Comparison of ENCODE assay signal across 24 cellular contexts in genomic region chr6:40379811-40380210, GRCh38.
DNase-seq lines count a peak whose midpoint lies in the region; ATAC-seq, FAIRE-seq and TF ChIP-seq lines count a peak whose summit lies in the region.
"Had no signal": no experiment of that assay in that cellular context is flagged by ENCODE, and none has a peak within 500 bp of the region (broad histone marks: within the 10 kb centered on the region; RNA-seq: fewer than 3 reads in every experiment).

No MANE protein-coding gene starts in this region.

- no peak overlapping the region for H2AK5ac ChIP-seq in H1 (ENCODE audit: low read depth, low read length)

- H3K27me3 Mint-ChIP-seq in stimulated activated naive CD8-positive, alpha-beta T cell treated with anti-CD3 and anti-CD28 coated beads, Interleukin-15, Interleukin-2, amounts not matched to agents 100 ng/mL and 50 ng/mL, for 24 hours = no peaks in the 10 kb centered on the region
- H3K27me3 Mint-ChIP-seq in naive thymus-derived CD4-positive, alpha-beta T cell = peaks cover 0 to 8% (median 0%) of the 10 kb centered on the region in 5 donors

- no peak overlapping the region for H2BK12ac ChIP-seq in H1 (ENCODE audit: low read depth, low read length)

- no peak overlapping the region for H3K18ac ChIP-seq in H1 (ENCODE audit: extremely low read depth, low read length)

- no peak overlapping the region for H4K5ac ChIP-seq in H1 (ENCODE audit: insufficient read length, low read depth, low read length)

- H2AFZ ChIP-seq in H1 (ENCODE audit: low read length) = no peak overlapping the region

- H4K20me1 ChIP-seq in H1 (replicated peaks in 1 of 2; ENCODE audit: control insufficient read depth in 1 of 2, insufficient read depth in 2 of 2, low read length in 2 of 2) = no peaks in the 10 kb centered on the region
- H4K20me1 ChIP-seq: BLaER1 treated with 17β-estradiol and CSF1 and Interleukin-3, amounts not matched to agents 10 nM and 100 nM had no signal

- H3K4me3 ChIP-seq in H1 (ENCODE audit: extremely low read depth in 1 of 4, insufficient read depth in 2 of 4, low read depth in 3 of 4, low read length in 4 of 4) = no peak overlapping the region
- no peak overlapping the region for H3K4me3 ChIP-seq in spleen
- no peak overlapping the region for H3K4me3 ChIP-seq in naive thymus-derived CD4-positive, alpha-beta T cell (ENCODE audit: low read length)
- H3K4me3 ChIP-seq: A549; BLaER1 treated with 17β-estradiol and CSF1 and Interleukin-3, amounts not matched to agents 10 nM and 100 nM had no signal

- 0 out of 2 replicates have a peak overlapping the region, but pooled peaks have one; percentile 15 for H2BK20ac ChIP-seq in H1 (ENCODE audit: low read length)

- no peak for TF ChIP-seq EP300 in H1 (IDR thresholded peaks at IDR 0.05; ENCODE audit: borderline replicate concordance in 1 of 2, low read depth in 2 of 2, low read length in 2 of 2)

- no peaks in the 10 kb centered on the region for H3K79me2 ChIP-seq in H1 (ENCODE audit: control insufficient read depth in 1 of 2, insufficient read depth in 2 of 2, low read length in 2 of 2)

- no peak overlapping the region for H3K56ac ChIP-seq in H1 (replicated peaks; ENCODE audit: insufficient read length, low read depth, low read length)

- H3K36me3 Mint-ChIP-seq in stimulated activated naive CD8-positive, alpha-beta T cell treated with anti-CD3 and anti-CD28 coated beads, Interleukin-15, Interleukin-2, amounts not matched to agents 100 ng/mL and 50 ng/mL, for 24 hours (ENCODE audit: low read depth) = no peaks in the 10 kb centered on the region
- peaks cover 0 to 43% (median 0%) of the 10 kb centered on the region in 5 donors for H3K36me3 Mint-ChIP-seq in naive thymus-derived CD4-positive, alpha-beta T cell
- H3K36me3 Mint-ChIP-seq: CD4-positive, alpha-beta memory T cell had no signal

- 91% methylated on average over 1 of the region's 1 CpG; no CpG with 5 or more reads in 1 of the 2 experiments for WGBS in H1 (ENCODE audit: extremely low coverage in 1 of 2, insufficient coverage in 1 of 2, insufficient read length in 1 of 2, insufficient replicate concordance in 2 of 2, low coverage in 1 of 2, low lambda C conversion rate in 2 of 2, missing lambda C conversion rate in 1 of 2), 2 experiments
- WGBS in spleen, 5 donors = 63 to 79% (median 70%) methylated on average over 1 of the region's 1 CpG

- H4K91ac ChIP-seq in H1 (replicated peaks; ENCODE audit: insufficient read length, low read length) = no peak overlapping the region

- H3K27me3 ChIP-seq in H1 (replicated peaks in 1 of 4; ENCODE audit: control insufficient read depth in 3 of 4, extremely low read depth in 1 of 4, insufficient read depth in 3 of 4, low read length in 3 of 4) (no peaks in the 10 kb centered on the region; a peak in 1 of 7 replicates), spleen (replicated peaks in 1 of 7) (no peaks in the 10 kb centered on the region)
- no peaks in the 10 kb centered on the region for H3K27me3 ChIP-seq in naive thymus-derived CD4-positive, alpha-beta T cell (ENCODE audit: control insufficient read depth in 2 of 2, insufficient read depth in 2 of 2, low read length in 2 of 2)
- H3K27me3 ChIP-seq: BE2C; BLaER1 treated with 17β-estradiol and CSF1 and Interleukin-3, amounts not matched to agents 10 nM and 100 nM had no signal

- no peak for ATAC-seq in stimulated activated naive CD8-positive, alpha-beta T cell treated with anti-CD3 and anti-CD28 coated beads, Interleukin-15, Interleukin-2, amounts not matched to agents 100 U/mL and 50 U/mL, for 24 hours
- no peak for ATAC-seq in naive thymus-derived CD4-positive, alpha-beta T cell
- ATAC-seq: A549 had no signal

- DNase-seq in stimulated activated naive CD8-positive, alpha-beta T cell treated with anti-CD3 and anti-CD28 coated beads, Interleukin-15, Interleukin-2, amounts not matched to agents 100 U/mL and 50 U/mL, for 24 hours = no peak
- DNase-seq in H1 (ENCODE audit: low read depth in 1 of 2, low spot score in 2 of 2) = peak in 1 of 2 experiments; percentile 13
- DNase-seq in iPS-NIHi7 (ENCODE audit: extremely low spot score) = peak; percentile 4
- no peak for DNase-seq in spleen
- no peak for DNase-seq in stimulated activated CD8-positive, alpha-beta memory T cell treated with anti-CD3 and anti-CD28 coated beads, Interleukin-4, amount 100 ng/mL, for 48 hours
- DNase-seq in naive thymus-derived CD4-positive, alpha-beta T cell = no peak
- no peak for DNase-seq in NCI-H1105 (lab: John Stamatoyannopoulos, UW)
- DNase-seq: 8988T; ACHN; AML-193; BE2C; Calu3; CD4-positive, alpha-beta memory T cell; COR-L47; DMS53; DMS79 treated with DMSO at 0.1 percent for 48 hours; GF-D8; GOT3; H7; HCEC 1CT had no signal

- CTCF ChIA-PET in H1 (lab: Charles Lee; ENCODE audit: partially characterized antibody) = interaction anchor here (0.6 kb wide), 2 partner anchors 34 to 819 kb away, joined by 3 read pairs; no protein-coding TSS in a partner anchor
- CTCF ChIA-PET in naive thymus-derived CD4-positive, alpha-beta T cell (lab: Charles Lee) = no interaction called here

- no peak overlapping the region for H3K23ac ChIP-seq in H1 (ENCODE audit: insufficient read length)

- peak overlapping the region; percentile 80 for H3K27ac Mint-ChIP-seq in stimulated activated naive CD8-positive, alpha-beta T cell treated with anti-CD3 and anti-CD28 coated beads, Interleukin-15, Interleukin-2, amounts not matched to agents 100 ng/mL and 50 ng/mL, for 24 hours
- H3K27ac Mint-ChIP-seq in naive thymus-derived CD4-positive, alpha-beta T cell = no peak overlapping the region
- H3K27ac Mint-ChIP-seq: CD4-positive, alpha-beta memory T cell had no signal

- no peak overlapping the region for H2BK15ac ChIP-seq in H1 (ENCODE audit: low read length)

- no peak overlapping the region for H2BK120ac ChIP-seq in H1 (replicated peaks; ENCODE audit: low read depth, low read length)

- H3K79me1 ChIP-seq in H1 (ENCODE audit: low read depth, low read length) = no peaks in the 10 kb centered on the region

- FAIRE-seq in H1 (lab: Jason Lieb, UNC) = no peak
- FAIRE-seq: A549, GM12891 had no signal

- POLR2A ChIA-PET in H1 (lab: Charles Lee; ENCODE audit: partially characterized antibody) = interaction anchor here (1.5 kb wide), 1 partner anchor 10 kb away, joined by 4 read pairs; no protein-coding TSS in a partner anchor
- POLR2A ChIA-PET in naive thymus-derived CD4-positive, alpha-beta T cell (lab: Charles Lee) = no interaction called here

- no peaks in the 10 kb centered on the region for H3K4me1 ChIP-seq in H1 (replicated peaks in 1 of 4; ENCODE audit: control insufficient read depth in 3 of 4, insufficient read depth in 4 of 4, low read length in 3 of 4)
- peaks cover 0 to 4% (median 0%) of the 10 kb centered on the region in 6 donors for H3K4me1 ChIP-seq in spleen
- peaks cover 0 to 3% of the 10 kb centered on the region in 2 donors for H3K4me1 ChIP-seq in naive thymus-derived CD4-positive, alpha-beta T cell (ENCODE audit: control insufficient read depth in 2 of 2, insufficient read depth in 2 of 2, low read length in 2 of 2)
- H3K4me1 ChIP-seq: A549 had no signal

- no peak overlapping the region for H3K4me2 ChIP-seq in H1 (ENCODE audit: insufficient read depth in 1 of 2, low read depth in 2 of 2, low read length in 2 of 2)
- H3K4me2 ChIP-seq: A549; BLaER1 treated with 17β-estradiol and CSF1 and Interleukin-3, amounts not matched to agents 10 nM and 100 nM had no signal

- H4K8ac ChIP-seq in H1 (ENCODE audit: extremely low read depth, insufficient read depth, low read length) = no peak overlapping the region

- no peak overlapping the region for H3K14ac ChIP-seq in H1 (ENCODE audit: insufficient read length)

- H3K36me3 ChIP-seq in H1 (ENCODE audit: control insufficient read depth in 2 of 4, insufficient read depth in 4 of 4, low read length in 3 of 4) (no peaks in the 10 kb centered on the region), spleen (no peaks in the 10 kb centered on the region)
- H3K36me3 ChIP-seq in naive thymus-derived CD4-positive, alpha-beta T cell (ENCODE audit: control insufficient read depth in 2 of 3, insufficient read depth in 3 of 3, low read length in 3 of 3) = no peaks in the 10 kb centered on the region
- H3K36me3 ChIP-seq: BE2C; BLaER1 treated with 17β-estradiol and CSF1 and Interleukin-3, amounts not matched to agents 10 nM and 100 nM had no signal

- no peak overlapping the region for H3K4ac ChIP-seq in H1 (replicated peaks; ENCODE audit: insufficient read length, low read depth, low read length)

- H3K9me3 Mint-ChIP-seq in stimulated activated naive CD8-positive, alpha-beta T cell treated with anti-CD3 and anti-CD28 coated beads, Interleukin-15, Interleukin-2, amounts not matched to agents 100 ng/mL and 50 ng/mL, for 24 hours = no peaks in the 10 kb centered on the region
- peaks cover 0 to 14% (median 0%) of the 10 kb centered on the region in 11 donors for H3K9me3 Mint-ChIP-seq in naive thymus-derived CD4-positive, alpha-beta T cell
- H3K9me3 Mint-ChIP-seq: CD4-positive, alpha-beta memory T cell had no signal

- no peak for TF ChIP-seq POLR2A in H1 (IDR thresholded peaks at IDR 0.05; ENCODE audit: control extremely low read depth in 1 of 2, low read depth in 2 of 2, low read length in 2 of 2)
- no peak for TF ChIP-seq POLR2A in spleen (IDR thresholded peaks at IDR 0.05)

- 0 out of 2 replicates have a peak, but pooled peaks cover 1% of the 10 kb centered on the region for H3K23me2 ChIP-seq in H1 (ENCODE audit: low read depth, low read length)

- TF ChIP-seq RAD21 in H1 (IDR thresholded peaks at IDR 0.05 in 1 of 2, conservative IDR thresholded peaks at IDR 0.05 in 1 of 2; ENCODE audit: low read depth in 2 of 2, low read length in 2 of 2) = no peak

- intact Hi-C loops in spleen (cut with DNase I; ENCODE audit: low total_unique reads) = no loop called here
- intact Hi-C loops in naive thymus-derived CD4-positive, alpha-beta T cell (cut with micrococcal nuclease) = no loop called here

- no peak overlapping the region for H2BK5ac ChIP-seq in H1 (ENCODE audit: low read depth, low read length)

- TF ChIP-seq CTCF in H1 (IDR thresholded peaks at IDR 0.05; ENCODE audit: control extremely low read depth in 1 of 3, insufficient read depth in 1 of 3, low read depth in 1 of 3, low read length in 3 of 3) (no peak), spleen (IDR thresholded peaks at IDR 0.05 in 8 of 11, conservative IDR thresholded peaks at IDR 0.05 in 3 of 11) (no peak)

- H3K9me3 ChIP-seq in H1 (ENCODE audit: insufficient read depth in 2 of 2, low read depth in 1 of 2, low read length in 1 of 2) = no peaks in the 10 kb centered on the region
- no peaks in the 10 kb centered on the region for H3K9me3 ChIP-seq in spleen
- H3K9me3 ChIP-seq in naive thymus-derived CD4-positive, alpha-beta T cell (ENCODE audit: control insufficient read depth in 2 of 3, low read length in 3 of 3) = no peaks in the 10 kb centered on the region
- H3K9me3 ChIP-seq: A549, BE2C had no signal

- no peaks in the 10 kb centered on the region for H3K4me1 Mint-ChIP-seq in stimulated activated naive CD8-positive, alpha-beta T cell treated with anti-CD3 and anti-CD28 coated beads, Interleukin-15, Interleukin-2, amounts not matched to agents 100 ng/mL and 50 ng/mL, for 24 hours (ENCODE audit: low read depth)
- H3K4me1 Mint-ChIP-seq in naive thymus-derived CD4-positive, alpha-beta T cell = peaks cover 0 to 38% (median 0%) of the 10 kb centered on the region in 7 donors
- H3K4me1 Mint-ChIP-seq: CD4-positive, alpha-beta memory T cell had no signal

- no peak overlapping the region for H3K4me3 Mint-ChIP-seq in stimulated activated naive CD8-positive, alpha-beta T cell treated with anti-CD3 and anti-CD28 coated beads, Interleukin-15, Interleukin-2, amounts not matched to agents 100 ng/mL and 50 ng/mL, for 24 hours
- H3K4me3 Mint-ChIP-seq in naive thymus-derived CD4-positive, alpha-beta T cell = no peak overlapping the region
- H3K4me3 Mint-ChIP-seq: CD4-positive, alpha-beta memory T cell had no signal

- no peak overlapping the region for H3K27ac ChIP-seq in H1 (ENCODE audit: low read depth, low read length)
- peak overlapping the region in 6 of 8 donors; percentile 12 to 57 (median 37) for H3K27ac ChIP-seq in spleen
- no peak overlapping the region for H3K27ac ChIP-seq in naive thymus-derived CD4-positive, alpha-beta T cell (ENCODE audit: low read depth, low read length)
- H3K27ac ChIP-seq: A549; BLaER1 treated with 17β-estradiol and CSF1 and Interleukin-3, amounts not matched to agents 10 nM and 100 nM had no signal

- no peak overlapping the region for H3K9ac ChIP-seq in H1 (replicated peaks in 1 of 4; ENCODE audit: extremely low read depth in 1 of 4, low read depth in 3 of 4, low read length in 3 of 4)
- H3K9ac ChIP-seq: BLaER1 treated with 17β-estradiol and CSF1 and Interleukin-3, amounts not matched to agents 10 nM and 100 nM had no signal

Comparison
In these comparisons a context has a peak if more than half of its experiments do, and no peak if none do; other contexts are left out.
1. H3K27ac ChIP-seq: peak in spleen (6 of 8); none in H1 (single experiment) and naive thymus-derived CD4-positive, alpha-beta T cell (single experiment).